8 cellular contexts compared by ENCODE assay signal in genomic region chr9:6054280-6055099, GRCh38. TPM values are rescaled to one million over a fixed set of nuclear protein-coding genes. Genes with fewer than 3 reads are reported as not detected.
A peak's percentile ranks its signal among the peaks of the same experiment; 100 is the strongest.
DNase-seq lines count a peak whose midpoint lies in the region; ATAC-seq and TF ChIP-seq lines count a peak whose summit lies in the region.

No MANE protein-coding gene starts in this region.

- intact Hi-C loops in lower lobe of right lung (cut with DNase I), result loop anchor here (10.0 kb wide), 2 partner anchors 170 to 250 kb away; no protein-coding TSS in a partner anchor

- no peaks in the 10 kb centered on the region for H3K27me3 ChIP-seq in lower lobe of right lung (ENCODE audit: low read depth)

- peak; percentile 69 for DNase-seq in D341Med (ENCODE audit: low spot score)
- DNase-seq in HCEC 1CT, result peak; percentile 74
- DNase-seq in NCI-H345 treated with DMSO at 0.1 percent for 48 hours (lab: John Stamatoyannopoulos, UW; ENCODE audit: unreplicated experiment), result peak; percentile 46
- peak; percentile 46 to 55 for DNase-seq in activated CD4-positive, alpha-beta T cell treated with anti-CD3 and anti-CD28 coated beads for 4 hours
- DNase-seq in dermis microvascular lymphatic vessel endothelial cell (ENCODE audit: low read depth in 2 of 2), result peak; percentile 43 to 79
- peak; percentile 62 for DNase-seq in lower lobe of right lung
- peak; percentile 14 to 34 for DNase-seq in stimulated activated CD8-positive, alpha-beta memory T cell treated with anti-CD3 and anti-CD28 coated beads, Interleukin-2, amount 100 ng/mL, for 48 hours (ENCODE audit: low read depth in 2 of 2)

- no peaks in the 10 kb centered on the region for H3K9me3 ChIP-seq in lower lobe of right lung

- H3K4me1 ChIP-seq in lower lobe of right lung, result peaks cover 8% of the 10 kb centered on the region

- ATAC-seq in lower lobe of right lung (peak; percentile 94 to 96), HG03097 (IDR thresholded peaks at IDR 0.05; ENCODE audit: low FRiP score, unreplicated experiment) (no peak)

- TF ChIP-seq CTCF in lower lobe of right lung (IDR thresholded peaks at IDR 0.05), result peak; percentile 71

- no peak overlapping the region for H3K27ac ChIP-seq in lower lobe of right lung

- no peak overlapping the region for H3K4me3 ChIP-seq in lower lobe of right lung

- H3K36me3 ChIP-seq in lower lobe of right lung, result no peaks in the 10 kb centered on the region

RNA-seq across cellular contexts. Expression of gene RANBP6, which starts 39.1 kb away (rescaled TPM):
- total RNA-seq in dermis microvascular lymphatic vessel endothelial cell, result 26.2 and 26.4 TPM in 2 replicates
- 15.3 TPM for total RNA-seq in lower lobe of right lung

Comparison
In these comparisons a context has a peak if more than half of its experiments do, and no peak if none do; other contexts are left out.
1. DNase-seq: peak in every context shown above with its lines; median percentile 74 in HCEC 1CT; 69 in D341Med; 62 in lower lobe of right lung; 61 in dermis microvascular lymphatic vessel endothelial cell; 50 in activated CD4-positive, alpha-beta T cell treated with anti-CD3 and anti-CD28 coated beads for 4 hours; 46 in NCI-H345 treated with DMSO at 0.1 percent for 48 hours; 24 in stimulated activated CD8-positive, alpha-beta memory T cell treated with anti-CD3 and anti-CD28 coated beads, Interleukin-2, amount 100 ng/mL, for 48 hours.